8 cellular contexts compared by ENCODE assay signal in the genomic region with DNA sequence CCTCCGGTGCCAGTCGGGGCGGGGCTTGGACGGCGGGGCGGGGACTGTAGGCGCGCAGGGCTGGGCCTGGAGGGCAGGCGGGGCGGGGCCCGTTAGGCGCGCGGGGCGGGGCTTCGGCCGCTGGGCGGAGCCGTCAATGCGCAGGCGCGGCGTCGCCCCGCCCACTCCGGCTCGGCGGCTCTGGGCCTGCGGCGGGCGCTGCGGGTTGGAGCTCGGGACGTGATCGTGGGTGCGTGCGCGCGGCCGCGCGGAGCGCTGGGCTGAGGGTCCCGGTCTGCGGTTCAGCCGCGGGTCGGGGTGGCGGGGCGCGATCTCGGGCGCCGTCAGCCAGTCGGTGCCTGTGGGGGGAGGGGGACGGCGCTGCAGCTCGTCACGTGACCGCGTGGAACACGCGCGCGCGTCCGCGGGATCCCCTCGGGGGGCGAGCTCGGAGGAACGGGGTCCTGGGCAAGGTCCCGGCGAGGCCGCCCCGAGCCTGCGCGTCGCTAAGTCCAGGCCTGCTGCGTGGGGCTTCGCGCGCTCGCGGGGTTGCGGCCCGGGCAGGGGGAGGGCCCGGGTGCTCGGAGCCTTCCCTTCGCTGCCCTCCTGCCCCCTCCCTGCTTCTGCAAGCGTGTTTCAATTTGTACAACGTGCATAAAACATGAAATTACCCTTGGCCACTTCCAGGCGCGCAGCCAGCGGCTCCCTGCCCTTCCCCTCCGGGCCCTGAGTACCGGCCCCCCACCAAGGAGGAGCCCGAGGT. TPM values are rescaled to one million over a fixed set of nuclear protein-coding genes. Genes with fewer than 3 reads are reported as not detected.
A peak's percentile ranks its signal among the peaks of the same experiment; 100 is the strongest.
DNase-seq lines count a peak whose midpoint lies in the region; ATAC-seq lines count a peak whose summit lies in the region.

A gene (plus strand): TSS at position 164 of the 742 bp plus-strand sequence. CDS start 595 bp downstream, outside the sequence.

- H3K4me3 ChIP-seq in CD4-positive, alpha-beta memory T cell (ENCODE audit: low read length in 2 of 2) = peak within 1 kb of the TSS; percentile 34 to 93

- CTCF ChIA-PET in CD4-positive, alpha-beta memory T cell (lab: Charles Lee; ENCODE audit: partially characterized antibody) = interaction anchor here (1.1 to 6.8 kb wide), 6 partner anchors 10 to 146 kb away, joined by 3 to 36 read pairs (median 5); a partner anchor contains a TSS

- DNase-seq in CD4-positive, alpha-beta memory T cell = peak; percentile 89 to 95 (median 91)
- DNase-seq in HS-27A (ENCODE audit: low read depth) (peak; percentile 1), NK-92 (lab: John Stamatoyannopoulos, UW; ENCODE audit: unreplicated experiment) (peak; percentile 55), medulla oblongata (ENCODE audit: extremely low spot score) (peak; percentile 92)
- peak; percentile 98 for DNase-seq in activated CD8-positive, alpha-beta memory T cell treated with anti-CD3 and anti-CD28 coated beads for 24 hours
- peak; percentile 92 for DNase-seq in effector CD8-positive, alpha-beta T cell (lab: John Stamatoyannopoulos, UW)
- DNase-seq in stimulated activated CD4-positive, alpha-beta T cell treated with anti-CD3 and anti-CD28 coated beads, TNF-alpha, amount 100 ng/mL, for 48 hours (ENCODE audit: low read depth in 3 of 3) = peak; percentile 84 to 98 (median 91)

- H3K27ac Mint-ChIP-seq in CD4-positive, alpha-beta memory T cell = peak within 1 kb of the TSS; percentile 57 to 90 (median 79)

- H3K27ac ChIP-seq in CD4-positive, alpha-beta memory T cell (ENCODE audit: low read depth, low read length) = peak within 1 kb of the TSS; percentile 67

- H3K27me3 ChIP-seq in CD4-positive, alpha-beta memory T cell (ENCODE audit: insufficient read depth, low read length) = no peaks in the 10 kb centered on the region

- intact Hi-C loops in CD4-positive, alpha-beta memory T cell (cut with micrococcal nuclease) = loop anchor here (1.0 to 2.0 kb wide), 4 partner anchors 25 to 147 kb away; a partner anchor contains a TSS

- peaks cover 16 to 54% (median 30%) of the 10 kb centered on the region in 4 donors for H3K4me1 Mint-ChIP-seq in CD4-positive, alpha-beta memory T cell

- H3K27me3 Mint-ChIP-seq in CD4-positive, alpha-beta memory T cell = no peaks in the 10 kb centered on the region

- H3K4me3 Mint-ChIP-seq in CD4-positive, alpha-beta memory T cell = peak within 1 kb of the TSS; percentile 79 to 89 (median 85)

- ATAC-seq in GM19463 (IDR thresholded peaks at IDR 0.05; ENCODE audit: unreplicated experiment) = peak; percentile 76

- H3K9me3 ChIP-seq in CD4-positive, alpha-beta memory T cell (ENCODE audit: control insufficient read depth in 1 of 2, low read length in 2 of 2) = no peaks in the 10 kb centered on the region

- H3K9me3 Mint-ChIP-seq in CD4-positive, alpha-beta memory T cell = peaks cover 0 to 3% (median 0%) of the 10 kb centered on the region in 8 donors

- POLR2A ChIA-PET in CD4-positive, alpha-beta memory T cell (lab: Charles Lee; ENCODE audit: partially characterized antibody) = interaction anchor here (0.8 to 3.2 kb wide), 17 partner anchors 9 to 419 kb away, joined by 3 to 40 read pairs (median 8); a partner anchor contains a TSS

- H3K4me1 ChIP-seq in CD4-positive, alpha-beta memory T cell (ENCODE audit: insufficient read depth, low read length) = peaks cover 17% of the 10 kb centered on the region

- peaks cover 0 to 1% of the 10 kb centered on the region in 2 donors for H3K36me3 Mint-ChIP-seq in CD4-positive, alpha-beta memory T cell

- H3K36me3 ChIP-seq in CD4-positive, alpha-beta memory T cell (ENCODE audit: insufficient read depth, low read length) = no peaks in the 10 kb centered on the region

RNA-seq across cellular contexts. Expression of the gene that starts here (rescaled TPM):
- 10 to 100 TPM; 48.7 to 53.9 TPM for total RNA-seq in CD4-positive, alpha-beta memory T cell
- 1 to 10 TPM in 1 of 2 donors, under 1 TPM in 1; 0.93 to 5.9 TPM for polyA plus RNA-seq in CD4-positive, alpha-beta memory T cell

Comparison
In these comparisons a context has a peak if more than half of its experiments do, and no peak if none do; other contexts are left out.
1. Peak in every context shown above with its lines: DNase-seq, ATAC-seq, H3K4me3 ChIP-seq and H3K27ac ChIP-seq.
2. DNase-seq: peak in every context shown above with its lines; median percentile 98 in activated CD8-positive, alpha-beta memory T cell treated with anti-CD3 and anti-CD28 coated beads for 24 hours; 92 in effector CD8-positive, alpha-beta T cell; 92 in medulla oblongata; 91 in CD4-positive, alpha-beta memory T cell; 91 in stimulated activated CD4-positive, alpha-beta T cell treated with anti-CD3 and anti-CD28 coated beads, TNF-alpha, amount 100 ng/mL, for 48 hours; 55 in NK-92; 1 in HS-27A.